27 cellular contexts compared by ENCODE assay signal in genomic region chr5:113218906-113219517, GRCh38.
DNase-seq lines count a peak whose midpoint lies in the region; ATAC-seq and TF ChIP-seq lines count a peak whose summit lies in the region.
"Had no signal": no experiment of that assay in that cellular context is flagged by ENCODE, and none has a peak within 500 bp of the region (broad histone marks: within the 10 kb centered on the region; RNA-seq: fewer than 3 reads in every experiment).

No MANE protein-coding gene starts in this region.

- no peak for TF ChIP-seq CTCF in glutamatergic neuron (IDR thresholded peaks at IDR 0.05; ENCODE audit: partially characterized antibody, unreplicated experiment)
- no peak for TF ChIP-seq CTCF in mesothelial cell of epicardium (IDR thresholded peaks at IDR 0.05; ENCODE audit: unreplicated experiment)
- TF ChIP-seq CTCF in upper lobe of right lung (IDR thresholded peaks at IDR 0.05) = no peak
- no peak for TF ChIP-seq CTCF in upper lobe of left lung (IDR thresholded peaks at IDR 0.05)

- H3K4me3 ChIP-seq in upper lobe of right lung (no peak overlapping the region), upper lobe of left lung (no peak overlapping the region)
- H3K4me3 ChIP-seq: adrenal gland, breast epithelium, mucosa of descending colon, PC-9, SJCRH30 had no signal

- no peaks in the 10 kb centered on the region for H3K27me3 ChIP-seq in upper lobe of right lung
- no peaks in the 10 kb centered on the region for H3K27me3 ChIP-seq in upper lobe of left lung
- H3K27me3 ChIP-seq: adrenal gland, breast epithelium, foreskin keratinocyte, neutrophil, SJCRH30 had no signal

- H3K9me3 ChIP-seq in upper lobe of right lung (no peaks in the 10 kb centered on the region), upper lobe of left lung (no peaks in the 10 kb centered on the region)
- H3K9me3 ChIP-seq: adrenal gland, breast epithelium, mucosa of descending colon, neutrophil, SJCRH30 had no signal

- intact Hi-C loops in upper lobe of right lung (cut with DNase I) = no loop called here

- H3K27me3 Mint-ChIP-seq in glutamatergic neuron (ENCODE audit: unreplicated experiment) (peaks cover 2% of the 10 kb centered on the region), mesothelial cell of epicardium (ENCODE audit: low read depth) (no peaks in the 10 kb centered on the region)
- H3K27me3 Mint-ChIP-seq: activated CD4-positive, alpha-beta memory T cell treated with anti-CD3 and anti-CD28 coated beads, Interleukin-2, amount 10 ng/mL, durations not matched to agents 7 days and 5 days had no signal

- H3K27ac Mint-ChIP-seq in glutamatergic neuron (ENCODE audit: unreplicated experiment) (no peak overlapping the region), mesothelial cell of epicardium (peak overlapping the region; percentile 95)
- H3K27ac Mint-ChIP-seq: activated B cell treated with CpG ODN at 0.5 μM for 24 hours; activated CD4-positive, alpha-beta memory T cell treated with anti-CD3 and anti-CD28 coated beads, Interleukin-2, amount 10 ng/mL, durations not matched to agents 7 days and 5 days; CD8-positive, alpha-beta memory T cell; stimulated activated memory B cell treated with anti-CD40 and anti-IgM and Interleukin-4, amounts not matched to agents 10 μg/mL and 1 μg/mL and 100 μg/mL, for 72 hours had no signal

- H3K27ac ChIP-seq in upper lobe of right lung (peak overlapping the region; percentile 3), upper lobe of left lung (peak overlapping the region in 2 of 4 donors; percentile 50 to 82)
- H3K27ac ChIP-seq: 22Rv1, epithelial cell of prostate, foreskin keratinocyte, neutrophil, PC-9, SJCRH30 had no signal

- H3K9me3 Mint-ChIP-seq in glutamatergic neuron (ENCODE audit: unreplicated experiment) = peaks cover 2% of the 10 kb centered on the region
- peaks cover 7% of the 10 kb centered on the region for H3K9me3 Mint-ChIP-seq in mesothelial cell of epicardium
- H3K9me3 Mint-ChIP-seq: activated B cell treated with CpG ODN at 0.5 μM for 24 hours; activated CD4-positive, alpha-beta memory T cell treated with anti-CD3 and anti-CD28 coated beads, Interleukin-2, amount 10 ng/mL, durations not matched to agents 7 days and 5 days; CD8-positive, alpha-beta memory T cell; stimulated activated memory B cell treated with anti-CD40 and anti-IgM and Interleukin-4, amounts not matched to agents 10 μg/mL and 1 μg/mL and 100 μg/mL, for 72 hours had no signal

- WGBS in upper lobe of left lung, 2 donors = 60 to 62% methylated on average over 7 of the region's 7 CpGs

- H3K4me3 Mint-ChIP-seq in glutamatergic neuron (ENCODE audit: unreplicated experiment) = peak overlapping the region; percentile 31
- no peak overlapping the region for H3K4me3 Mint-ChIP-seq in mesothelial cell of epicardium
- H3K4me3 Mint-ChIP-seq: activated B cell treated with CpG ODN at 0.5 μM for 24 hours; activated CD4-positive, alpha-beta memory T cell treated with anti-CD3 and anti-CD28 coated beads, Interleukin-2, amount 10 ng/mL, durations not matched to agents 7 days and 5 days; CD8-positive, alpha-beta memory T cell; stimulated activated memory B cell treated with anti-CD40 and anti-IgM and Interleukin-4, amounts not matched to agents 10 μg/mL and 1 μg/mL and 100 μg/mL, for 72 hours had no signal

- TF ChIP-seq EP300 in upper lobe of left lung (IDR thresholded peaks at IDR 0.05) = no peak

- H3K4me1 ChIP-seq in upper lobe of right lung (peaks cover 7% of the 10 kb centered on the region), upper lobe of left lung (peaks cover 0 to 22% (median 10%) of the 10 kb centered on the region in 4 donors)
- H3K4me1 ChIP-seq: adrenal gland, breast epithelium had no signal

- H3K36me3 Mint-ChIP-seq in glutamatergic neuron (ENCODE audit: unreplicated experiment) (no peaks in the 10 kb centered on the region), mesothelial cell of epicardium (no peaks in the 10 kb centered on the region)
- H3K36me3 Mint-ChIP-seq: stimulated activated memory B cell treated with anti-CD40 and anti-IgM and Interleukin-4, amounts not matched to agents 10 μg/mL and 1 μg/mL and 100 μg/mL, for 72 hours had no signal

- DNase-seq in DMS 273 (lab: John Stamatoyannopoulos, UW; ENCODE audit: unreplicated experiment) (peak; percentile 44), DMS 273 treated with DMSO at 0.1 percent for 48 hours (lab: John Stamatoyannopoulos, UW) (no peak), glutamatergic neuron (no peak), mesothelial cell of epicardium (ENCODE audit: low spot score in 2 of 2, unreplicated experiment in 2 of 2) (no peak), upper lobe of right lung (no peak), upper lobe of left lung (no peak)
- no peak for DNase-seq in effector CD4-positive, alpha-beta T cell
- DNase-seq: activated B cell treated with CpG ODN at 0.5 μM for 24 hours; activated CD4-positive, alpha-beta memory T cell treated with anti-CD3 and anti-CD28 coated beads, Interleukin-2, amount 10 ng/mL, durations not matched to agents 7 days and 5 days; activated gamma-delta T cell treated with Interleukin-2 at 50 U/mL for 16 hours; activated T-cell treated with anti-CD3 and anti-CD28 coated beads for 4 hours; adrenal gland; CD8-positive, alpha-beta memory T cell; DMS79; foreskin keratinocyte; Karpas-422; mucosa of descending colon; NCI-H1694 treated with DMSO at 0.1 percent for 48 hours; NCI-H774; PC-9; SJCRH30 had no signal

- TF ChIP-seq POLR2A in upper lobe of left lung (IDR thresholded peaks at IDR 0.05) = no peak

- peaks cover 27% of the 10 kb centered on the region for H3K4me1 Mint-ChIP-seq in glutamatergic neuron (ENCODE audit: low read depth, unreplicated experiment)
- H3K4me1 Mint-ChIP-seq in mesothelial cell of epicardium = peaks cover 40% of the 10 kb centered on the region
- H3K4me1 Mint-ChIP-seq: activated B cell treated with CpG ODN at 0.5 μM for 24 hours; activated CD4-positive, alpha-beta memory T cell treated with anti-CD3 and anti-CD28 coated beads, Interleukin-2, amount 10 ng/mL, durations not matched to agents 7 days and 5 days; stimulated activated memory B cell treated with anti-CD40 and anti-IgM and Interleukin-4, amounts not matched to agents 10 μg/mL and 1 μg/mL and 100 μg/mL, for 72 hours had no signal

- H3K36me3 ChIP-seq in upper lobe of right lung (no peaks in the 10 kb centered on the region), upper lobe of left lung (no peaks in the 10 kb centered on the region)
- H3K36me3 ChIP-seq: adrenal gland, breast epithelium, neutrophil, SJCRH30 had no signal

- ATAC-seq in upper lobe of right lung = no peak
- ATAC-seq in HG02870 (IDR thresholded peaks at IDR 0.05; ENCODE audit: unreplicated experiment) = no peak
- ATAC-seq in upper lobe of left lung (ENCODE audit: low FRiP score in 2 of 2) = no peak
- ATAC-seq: mucosa of descending colon; stimulated activated memory B cell treated with anti-CD40 and anti-IgM and Interleukin-4, amounts not matched to agents 10 μg/mL and 1 μg/mL and 100 μg/mL, for 72 hours had no signal
